ENCODE assay signal across 8 cellular contexts in genomic region chr3:32105291-32106131, GRCh38. TPM values are rescaled to one million over a fixed set of nuclear protein-coding genes. Genes with fewer than 3 reads are reported as not detected.
A peak's percentile ranks its signal among the peaks of the same experiment; 100 is the strongest.
DNase-seq lines count a peak whose midpoint lies in the region; ATAC-seq and TF ChIP-seq lines count a peak whose summit lies in the region.

No MANE protein-coding gene starts in this region.

- H3K36me3 Mint-ChIP-seq in IgD-negative memory B cell: peaks cover 1% of the 10 kb centered on the region

- no peak overlapping the region for H3K9ac ChIP-seq in muscle layer of colon (ENCODE audit: low read length)

- peaks cover 0 to 14% of the 10 kb centered on the region in 2 donors for H3K4me1 ChIP-seq in breast epithelium
- peaks cover 28% of the 10 kb centered on the region for H3K4me1 ChIP-seq in muscle layer of colon (ENCODE audit: insufficient read depth, low read length)

- H3K36me3 ChIP-seq in breast epithelium (no peaks in the 10 kb centered on the region), muscle layer of colon (ENCODE audit: insufficient read depth, low read length) (no peaks in the 10 kb centered on the region)

- H3K27me3 ChIP-seq in breast epithelium: no peaks in the 10 kb centered on the region
- H3K27me3 ChIP-seq in muscle layer of colon (ENCODE audit: control insufficient read depth in 1 of 2, insufficient read depth in 2 of 2, low read length in 2 of 2): no peaks in the 10 kb centered on the region

- H3K4me3 ChIP-seq in breast epithelium: peak overlapping the region in 2 of 3 donors; percentile 88 to 94
- peak overlapping the region in 1 of 2 donors; percentile 86 for H3K4me3 ChIP-seq in muscle layer of colon (ENCODE audit: low read depth in 1 of 2, low read length in 2 of 2)

- peak overlapping the region; percentile 9 to 93 (median 90) for H3K4me3 Mint-ChIP-seq in IgD-negative memory B cell

- H3K27ac Mint-ChIP-seq in IgD-negative memory B cell: peak overlapping the region in 2 of 3 donors; percentile 77 to 89

- no peaks in the 10 kb centered on the region for H3K27me3 Mint-ChIP-seq in IgD-negative memory B cell

- peaks cover 4 to 13% (median 7%) of the 10 kb centered on the region in 3 donors for H3K9me3 Mint-ChIP-seq in IgD-negative memory B cell

- peaks cover 11 to 20% of the 10 kb centered on the region in 2 donors for H3K9me3 ChIP-seq in breast epithelium
- H3K9me3 ChIP-seq in muscle layer of colon (ENCODE audit: low read length): no peaks in the 10 kb centered on the region

- DNase-seq in ACHN: peak; percentile 7
- DNase-seq in breast epithelium (ENCODE audit: low spot score in 2 of 2): no peak
- DNase-seq in NCI-H1436 treated with DMSO at 0.1 percent for 48 hours (lab: John Stamatoyannopoulos, UW): no peak
- no peak for DNase-seq in MV-4-11 (lab: John Stamatoyannopoulos, UW)

- in situ Hi-C loops in ACHN (cut with HindIII; ENCODE audit: low pct_ligation_motif_present, low pct_unique_long_range_greater_than_20kb, low sequenced_read_pairs): no loop called here

- intact Hi-C loops in breast epithelium (cut with DNase I; ENCODE audit: low total_unique reads): no loop called here

- no peak for ATAC-seq in HG03378 (IDR thresholded peaks at IDR 0.05; ENCODE audit: unreplicated experiment)
- ATAC-seq in HG02973 (IDR thresholded peaks at IDR 0.05; ENCODE audit: unreplicated experiment): no peak

- H3K27ac ChIP-seq in breast epithelium: peak overlapping the region; percentile 69 to 83
- peak overlapping the region; percentile 46 for H3K27ac ChIP-seq in muscle layer of colon (ENCODE audit: low read depth, low read length)

- TF ChIP-seq CTCF in breast epithelium (IDR thresholded peaks at IDR 0.05): no peak

- TF ChIP-seq POLR2A in breast epithelium (IDR thresholded peaks at IDR 0.05): no peak

- peaks cover 0 to 15% (median 11%) of the 10 kb centered on the region in 3 donors for H3K4me1 Mint-ChIP-seq in IgD-negative memory B cell

RNA-seq across cellular contexts. Expression of gene GPD1L, which starts 0.9 kb away (rescaled TPM):
- 6.0 TPM for polyA plus RNA-seq in IgD-negative memory B cell
- total RNA-seq in breast epithelium: 10 to 100 TPM; 56.3 to 66.6 (median 58.3) TPM
